Comparison of ENCODE assay signal across 13 cellular contexts in the genomic region with DNA sequence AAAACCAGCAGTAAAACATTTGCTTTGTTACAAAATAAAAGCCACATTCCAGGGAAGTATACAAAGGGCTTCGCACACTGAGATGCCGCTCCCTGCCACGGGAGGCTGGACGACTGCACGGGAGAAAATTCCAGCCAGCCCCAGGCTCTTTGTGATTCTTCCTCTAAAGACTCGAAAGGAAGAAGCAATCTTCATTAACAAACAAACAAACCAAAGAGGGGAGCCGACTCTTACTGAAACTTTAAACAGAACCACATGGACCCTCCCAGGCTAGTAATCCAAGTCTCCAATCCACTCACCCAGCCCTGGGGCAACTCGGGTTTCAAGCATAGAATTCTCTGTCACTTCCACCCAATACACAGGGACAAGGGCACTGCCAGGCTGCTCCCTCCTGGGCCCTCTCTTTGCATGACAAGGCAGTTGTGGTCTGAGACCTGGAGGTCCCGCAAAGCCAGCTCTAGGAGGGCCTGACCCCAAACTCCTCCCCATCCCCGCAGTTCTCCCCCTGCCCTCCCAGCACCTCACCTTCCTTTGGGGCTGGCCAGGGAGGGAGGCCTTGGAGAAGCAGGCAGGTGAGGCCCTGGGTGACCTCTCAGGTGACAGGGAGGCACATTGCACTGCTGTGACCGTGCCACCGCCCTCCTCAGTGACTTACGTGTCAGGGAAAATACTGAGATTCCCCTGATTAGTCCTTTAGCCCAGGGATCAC. TPM values are rescaled to one million over a fixed set of nuclear protein-coding genes. Genes with fewer than 3 reads are reported as not detected.
DNase-seq lines count a peak whose midpoint lies in the region; FAIRE-seq and TF ChIP-seq lines count a peak whose summit lies in the region.
"Had no signal": no experiment of that assay in that cellular context is flagged by ENCODE, and none has a peak within 500 bp of the region (broad histone marks: within the 10 kb centered on the region; RNA-seq: fewer than 3 reads in every experiment).

No MANE protein-coding gene starts in this region.

- no peak overlapping the region for H3K4me3 ChIP-seq in HUES64 (ENCODE audit: low read length)
- H3K4me3 ChIP-seq in endothelial cell of umbilical vein (replicated peaks in 1 of 3; ENCODE audit: insufficient read depth in 1 of 3, low read depth in 1 of 3, low read length in 3 of 3): no peak overlapping the region
- H3K4me3 ChIP-seq in mesendoderm (ENCODE audit: low read length): no peak overlapping the region
- H3K4me3 ChIP-seq: dorsolateral prefrontal cortex, prostate gland had no signal

- no peak overlapping the region for H2BK15ac ChIP-seq in mesendoderm (replicated peaks; ENCODE audit: low read depth)

- H3K9ac ChIP-seq in HUES64 (ENCODE audit: low read depth, low read length): peak overlapping the region; percentile 1; the same call in 1 of the 2 replicates
- H3K9ac ChIP-seq in endothelial cell of umbilical vein (replicated peaks; ENCODE audit: extremely low read depth, insufficient read depth, low read length): no peak overlapping the region
- no peak overlapping the region for H3K9ac ChIP-seq in mesendoderm (ENCODE audit: low read length)

- POLR2A ChIA-PET in endothelial cell of umbilical vein (lab: Charles Lee): no interaction called here

- no peaks in the 10 kb centered on the region for H4K20me1 ChIP-seq in endothelial cell of umbilical vein (replicated peaks; ENCODE audit: control insufficient read depth, extremely low read depth, insufficient read depth, low read length)

- FAIRE-seq in endothelial cell of umbilical vein (lab: Jason Lieb, UNC): no peak
- FAIRE-seq: urothelium cell line had no signal

- 17% methylated on average over 13 of the region's 13 CpGs for WGBS in HUES64
- no CpG with 5 or more reads among the region's 13 CpGs for WGBS in mesendoderm (ENCODE audit: extremely low coverage, insufficient coverage, low lambda C conversion rate)

- no TSS peak for BruUV-seq in endothelial cell of umbilical vein (replicated peaks; lab: Mats Ljungman, UMichigan)

- no peak overlapping the region for H4K5ac ChIP-seq in mesendoderm (ENCODE audit: low read length)

- peak overlapping the region; percentile 43 for H2BK5ac ChIP-seq in mesendoderm (ENCODE audit: low read length)

- H3K9me3 ChIP-seq in HUES64 (ENCODE audit: insufficient read depth, low read depth, low read length) (peaks cover 9% of the 10 kb centered on the region), endothelial cell of umbilical vein (replicated peaks; ENCODE audit: control insufficient read depth, insufficient read depth, low read length) (no peaks in the 10 kb centered on the region)
- H3K9me3 ChIP-seq: prostate gland had no signal

- no peak overlapping the region for H4K8ac ChIP-seq in mesendoderm (ENCODE audit: low read depth, low read length)

- H2AFZ ChIP-seq in endothelial cell of umbilical vein (ENCODE audit: low read depth, low read length): peak overlapping the region; percentile 16

- H3K4me2 ChIP-seq in endothelial cell of umbilical vein (ENCODE audit: insufficient read depth, low read length) (no peak overlapping the region), mesendoderm (ENCODE audit: low read length) (no peak overlapping the region)

- no peaks in the 10 kb centered on the region for H3K79me1 ChIP-seq in mesendoderm (ENCODE audit: low read length)

- CTCF ChIA-PET in endothelial cell of umbilical vein (lab: Charles Lee): no interaction called here

- no peaks in the 10 kb centered on the region for H3K79me2 ChIP-seq in endothelial cell of umbilical vein (ENCODE audit: control insufficient read depth, insufficient read depth, low read length)
- H3K79me2 ChIP-seq in mesendoderm (ENCODE audit: control insufficient read depth, insufficient read depth, low read length): no peaks in the 10 kb centered on the region

- no peak overlapping the region for H3K4ac ChIP-seq in mesendoderm (ENCODE audit: low read depth, low read length)

- H3K4me1 ChIP-seq in HUES64 (ENCODE audit: insufficient read depth, low read length) (peaks cover 20% of the 10 kb centered on the region; the same call in 1 of the 2 replicates), endothelial cell of umbilical vein (ENCODE audit: control insufficient read depth, extremely low read depth, insufficient read depth, low read length) (no peaks in the 10 kb centered on the region), mesendoderm (ENCODE audit: control insufficient read depth, low read depth, low read length) (no peaks in the 10 kb centered on the region)
- H3K4me1 ChIP-seq: prostate gland had no signal

- no peak overlapping the region for H3K23ac ChIP-seq in mesendoderm (ENCODE audit: low read length)

- no peak for TF ChIP-seq CTCF in endothelial cell of umbilical vein (IDR thresholded peaks at IDR 0.05; ENCODE audit: extremely low read depth in 1 of 2, insufficient read depth in 1 of 2, low read depth in 1 of 2, low read length in 2 of 2)

- dilution Hi-C loops in endothelial cell of umbilical vein (cut with MboI; ENCODE audit: extremely low pct_ligation_motif_present, low sequenced_read_pairs): no loop called here

- H3K27me3 ChIP-seq in HUES64 (ENCODE audit: insufficient read depth, low read length): no peaks in the 10 kb centered on the region
- peaks cover 0 to 1% of the 10 kb centered on the region in 2 experiments for H3K27me3 ChIP-seq in endothelial cell of umbilical vein (ENCODE audit: control insufficient read depth in 2 of 2, insufficient read depth in 2 of 2, low read length in 2 of 2)
- no peaks in the 10 kb centered on the region for H3K27me3 ChIP-seq in mesendoderm (ENCODE audit: insufficient read depth, low read length, poor library complexity)

- peak overlapping the region; percentile 93 for H3K27ac ChIP-seq in HUES64 (ENCODE audit: low read depth, low read length)
- no peak overlapping the region for H3K27ac ChIP-seq in endothelial cell of umbilical vein (ENCODE audit: insufficient read depth, low read depth, low read length)
- peak overlapping the region; percentile 13 for H3K27ac ChIP-seq in mesendoderm (ENCODE audit: low read depth, low read length)

- peak overlapping the region; percentile 75 for H3K56ac ChIP-seq in mesendoderm (ENCODE audit: low read length)

- DNase-seq in AG08396 (ENCODE audit: low spot score) (peak; percentile 68), endothelial cell of umbilical vein (ENCODE audit: low read depth, low spot score) (peak; percentile 13), mesendoderm (peak; percentile 76), NCI-H2029 treated with DMSO at 0.1 percent for 48 hours (lab: John Stamatoyannopoulos, UW) (no peak), NCI-H69 (lab: John Stamatoyannopoulos, UW) (no peak), cortex of kidney (lab: John Stamatoyannopoulos, UW) (no peak)
- no peak for DNase-seq in stimulated activated CD4-positive, alpha-beta T cell treated with anti-CD3 and anti-CD28 coated beads, Interleukin-12 subunit alpha, Interleukin-12 subunit beta, amount 100 ng/mL, for 4 hours
- DNase-seq: activated CD4-positive, alpha-beta T cell treated with anti-CD3 and anti-CD28 coated beads for 36 hours; activated gamma-delta T cell had no signal

- H2AK5ac ChIP-seq in mesendoderm (ENCODE audit: low read length): no peak overlapping the region

- intact Hi-C loops in endothelial cell of umbilical vein (cut with micrococcal nuclease): no loop called here

- no peak overlapping the region for H2BK120ac ChIP-seq in mesendoderm (ENCODE audit: low read depth, low read length)

- TF ChIP-seq POLR2A in endothelial cell of umbilical vein (IDR thresholded peaks at IDR 0.05; ENCODE audit: low read depth, low read length): no peak

- H3K36me3 ChIP-seq in HUES64 (ENCODE audit: insufficient read depth, low read length) (no peaks in the 10 kb centered on the region), endothelial cell of umbilical vein (ENCODE audit: control insufficient read depth in 2 of 2, extremely low read depth in 1 of 2, insufficient read depth in 2 of 2, low read length in 2 of 2) (no peaks in the 10 kb centered on the region), mesendoderm (ENCODE audit: control insufficient read depth, insufficient read depth, low read length) (no peaks in the 10 kb centered on the region)
- H3K36me3 ChIP-seq: prostate gland had no signal

- no peaks in the 10 kb centered on the region for H3K9me1 ChIP-seq in endothelial cell of umbilical vein (replicated peaks; ENCODE audit: control insufficient read depth, extremely low read depth, insufficient read depth, low read length)

- H3K18ac ChIP-seq in mesendoderm (ENCODE audit: low read length): no peak overlapping the region

TF ChIP-seq in endothelial cell of umbilical vein, 7 proteins besides CTCF, POLR2A, EP300 and RAD21:
- TF ChIP-seq JUN (IDR thresholded peaks at IDR 0.05; ENCODE audit: borderline replicate concordance, insufficient read depth, insufficient read length, low read depth) (no peak), EZH2 (IDR thresholded peaks at IDR 0.05; ENCODE audit: borderline replicate concordance, low read depth, low read length, severe bottlenecking) (no peak), MYC (IDR thresholded peaks at IDR 0.05; ENCODE audit: low read depth, low read length) (no peak), POLR2AphosphoS5 (IDR thresholded peaks at IDR 0.05; ENCODE audit: insufficient read depth, low read depth, low read length) (no peak), GATA2 (IDR thresholded peaks at IDR 0.05; ENCODE audit: insufficient read depth, insufficient read length, low read depth, low read length) (no peak), FOS (IDR thresholded peaks at IDR 0.05; ENCODE audit: borderline replicate concordance, insufficient read depth, low read length) (no peak)
- TF ChIP-seq, protein P1, sequence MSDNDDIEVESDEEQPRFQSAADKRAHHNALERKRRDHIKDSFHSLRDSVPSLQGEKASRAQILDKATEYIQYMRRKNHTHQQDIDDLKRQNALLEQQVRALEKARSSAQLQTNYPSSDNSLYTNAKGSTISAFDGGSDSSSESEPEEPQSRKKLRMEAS (IDR thresholded peaks at IDR 0.05; ENCODE audit: insufficient read depth, insufficient read length): no peak

RNA-seq across cellular contexts. Expression of a gene that starts 26.6 kb away (rescaled TPM):
- 84.3 TPM for polyA plus RNA-seq in HUES64 (2013, experiment 1 of 2)
- 87.8 TPM for polyA plus RNA-seq in HUES64 (2013, experiment 2 of 2)
- 252 and 274 TPM in 2 replicates for total RNA-seq in endothelial cell of umbilical vein
- polyA plus RNA-seq in endothelial cell of umbilical vein: 198 and 296 TPM in 2 replicates
- polyA plus RNA-seq in endothelial cell of umbilical vein (2011; cell fraction: cytosol; rRNA removed): 141 and 210 TPM in 2 replicates
- 261 and 289 TPM in 2 replicates for polyA plus RNA-seq in endothelial cell of umbilical vein (2011; cell fraction: nucleus; rRNA removed)
- 99.3 and 197 TPM in 2 replicates for polyA plus RNA-seq in endothelial cell of umbilical vein (2012)
- polyA minus RNA-seq in endothelial cell of umbilical vein: 51.4 and 59.0 TPM in 2 replicates
- polyA minus RNA-seq in endothelial cell of umbilical vein (2011; cell fraction: cytosol; rRNA and poly(A)+ RNA removed): not detected
- polyA minus RNA-seq in endothelial cell of umbilical vein (2011; cell fraction: nucleus; rRNA and poly(A)+ RNA removed): 37.0 and 65.1 TPM in 2 replicates
- 84.0 TPM for polyA plus RNA-seq in mesendoderm (2013, experiment 1 of 2)
- 85.5 TPM for polyA plus RNA-seq in mesendoderm (2013, experiment 2 of 2)

Comparison
In these comparisons a context has a peak if more than half of its experiments do, and no peak if none do; other contexts are left out.
1. DNase-seq: peak in AG08396 (single experiment), endothelial cell of umbilical vein (single experiment) and mesendoderm (single experiment); none in NCI-H2029 treated with DMSO at 0.1 percent for 48 hours (single experiment), stimulated activated CD4-positive, alpha-beta T cell treated with anti-CD3 and anti-CD28 coated beads, Interleukin-12 subunit alpha, Interleukin-12 subunit beta, amount 100 ng/mL, for 4 hours (single experiment), NCI-H69 (single experiment) and cortex of kidney (single experiment).